27 cellular contexts compared by ENCODE assay signal in genomic region chr4:5823542-5824211, GRCh38.
DNase-seq lines count a peak whose midpoint lies in the region; ATAC-seq lines count a peak whose summit lies in the region.
"Had no signal": no experiment of that assay in that cellular context is flagged by ENCODE, and none has a peak within 500 bp of the region (broad histone marks: within the 10 kb centered on the region; RNA-seq: fewer than 3 reads in every experiment).

No MANE protein-coding gene starts in this region.

- H3K4me3 ChIP-seq in aorta (ENCODE audit: low read length in 2 of 2) = no peak overlapping the region
- H3K4me3 ChIP-seq: A549, lower lobe of right lung had no signal

- peaks cover 0 to 3% of the 10 kb centered on the region in 2 donors for H3K9me3 Mint-ChIP-seq in activated T-cell treated with anti-CD3 and anti-CD28 coated beads, Interleukin-2, amount 50 U/mL, for 72 hours
- H3K9me3 Mint-ChIP-seq in activated CD4-positive, alpha-beta memory T cell treated with anti-CD3 and anti-CD28 coated beads for 36 hours = no peaks in the 10 kb centered on the region
- no peaks in the 10 kb centered on the region for H3K9me3 Mint-ChIP-seq in stimulated activated naive B cell treated with anti-CD40 and anti-IgM and Interleukin-4, amounts not matched to agents 10 μg/mL and 1 μg/mL and 100 μg/mL, for 72 hours
- H3K9me3 Mint-ChIP-seq: activated naive CD4-positive, alpha-beta T cell treated with anti-CD3 and anti-CD28 coated beads, Interleukin-2, amount 50 U/mL, for 24 hours; natural killer cell treated with Interleukin-12 subunit alpha and Interleukin-12 subunit beta and Interleukin-15 and Interleukin-18, amount 100 ng/mL, for 72 hours had no signal

- H3K4me1 Mint-ChIP-seq in activated T-cell treated with anti-CD3 and anti-CD28 coated beads, Interleukin-2, amount 50 U/mL, for 72 hours (ENCODE audit: low read depth) = peaks cover 11% of the 10 kb centered on the region
- peaks cover 11% of the 10 kb centered on the region for H3K4me1 Mint-ChIP-seq in activated CD4-positive, alpha-beta memory T cell treated with anti-CD3 and anti-CD28 coated beads for 36 hours (ENCODE audit: low read depth)
- H3K4me1 Mint-ChIP-seq in stimulated activated naive B cell treated with anti-CD40 and anti-IgM and Interleukin-4, amounts not matched to agents 10 μg/mL and 1 μg/mL and 100 μg/mL, for 72 hours = peaks cover 14 to 27% of the 10 kb centered on the region in 2 donors
- H3K4me1 Mint-ChIP-seq: activated naive CD4-positive, alpha-beta T cell treated with anti-CD3 and anti-CD28 coated beads, Interleukin-2, amount 50 U/mL, for 24 hours had no signal

- no peaks in the 10 kb centered on the region for H3K27me3 Mint-ChIP-seq in activated T-cell treated with anti-CD3 and anti-CD28 coated beads, Interleukin-2, amount 50 U/mL, for 72 hours (ENCODE audit: low read depth)
- H3K27me3 Mint-ChIP-seq in activated CD4-positive, alpha-beta memory T cell treated with anti-CD3 and anti-CD28 coated beads for 36 hours = no peaks in the 10 kb centered on the region
- peaks cover 6 to 12% of the 10 kb centered on the region in 2 donors for H3K27me3 Mint-ChIP-seq in stimulated activated naive B cell treated with anti-CD40 and anti-IgM and Interleukin-4, amounts not matched to agents 10 μg/mL and 1 μg/mL and 100 μg/mL, for 72 hours

- CTCF ChIA-PET in activated CD4-positive, alpha-beta memory T cell treated with anti-CD3 and anti-CD28 coated beads for 36 hours (lab: Charles Lee) = interaction anchor here (0.6 to 1.5 kb wide), 3 partner anchors 11 to 833 kb away, joined by 3 to 7 read pairs (median 3); no protein-coding TSS in a partner anchor

- no peaks in the 10 kb centered on the region for H3K27me3 ChIP-seq in aorta (ENCODE audit: control insufficient read depth in 1 of 2, insufficient read depth in 2 of 2, low read length in 1 of 2)

- H3K36me3 ChIP-seq in aorta (ENCODE audit: control insufficient read depth in 1 of 2, insufficient read depth in 2 of 2, low read length in 1 of 2) = peaks cover 0 to 3% of the 10 kb centered on the region in 2 donors

- POLR2A ChIA-PET in activated CD4-positive, alpha-beta memory T cell treated with anti-CD3 and anti-CD28 coated beads for 36 hours (lab: Charles Lee) = no interaction called here

- no peaks in the 10 kb centered on the region for H3K4me1 ChIP-seq in aorta (ENCODE audit: control insufficient read depth in 1 of 2, insufficient read depth in 2 of 2, low read length in 2 of 2)
- H3K4me1 ChIP-seq: A549 had no signal

- H3K27ac Mint-ChIP-seq in activated T-cell treated with anti-CD3 and anti-CD28 coated beads, Interleukin-2, amount 50 U/mL, for 72 hours = no peak overlapping the region
- no peak overlapping the region for H3K27ac Mint-ChIP-seq in activated CD4-positive, alpha-beta memory T cell treated with anti-CD3 and anti-CD28 coated beads for 36 hours
- no peak overlapping the region for H3K27ac Mint-ChIP-seq in stimulated activated naive B cell treated with anti-CD40 and anti-IgM and Interleukin-4, amounts not matched to agents 10 μg/mL and 1 μg/mL and 100 μg/mL, for 72 hours
- H3K27ac Mint-ChIP-seq: activated naive CD4-positive, alpha-beta T cell treated with anti-CD3 and anti-CD28 coated beads, Interleukin-2, amount 50 U/mL, for 24 hours; natural killer cell treated with Interleukin-12 subunit alpha and Interleukin-12 subunit beta and Interleukin-15 and Interleukin-18, amount 100 ng/mL, for 72 hours had no signal

- DNase-seq in activated T-cell treated with anti-CD3 and anti-CD28 coated beads, Interleukin-2, amount 50 U/mL, for 72 hours = peak in 1 of 2 donors; percentile 23
- no peak for DNase-seq in activated T-cell treated with anti-CD3 and anti-CD28 coated beads, Interleukin-2, amount 50 U/mL, for 48 hours
- peak; percentile 32 for DNase-seq in activated CD4-positive, alpha-beta memory T cell treated with anti-CD3 and anti-CD28 coated beads for 36 hours
- DNase-seq in stimulated activated naive B cell treated with anti-CD40 and anti-IgM and Interleukin-4, amounts not matched to agents 10 μg/mL and 1 μg/mL and 100 μg/mL, for 72 hours = no peak
- DNase-seq in NCI-H1436 treated with DMSO at 0.1 percent for 48 hours (lab: John Stamatoyannopoulos, UW) (no peak), aorta (no peak), SW 1271 (lab: John Stamatoyannopoulos, UW) (no peak)
- DNase-seq: AML-193; amygdala; effector CD8-positive, alpha-beta T cell; erythroblast; GDM1; IMR-90; kidney glomerular epithelial cell; lower lobe of right lung; NCI-H1092; NCI-H2029 treated with DMSO at 0.1 percent for 48 hours; NCI-H226; NCI-H748 treated with DMSO at 0.1 percent for 48 hours; retina; small intestine; stimulated activated CD4-positive, alpha-beta T cell treated with anti-CD3 and anti-CD28 coated beads, Interleukin-1b, Interleukin-23, amount 100 ng/mL, for 48 hours; trophoblast cell had no signal

- ATAC-seq in activated T-cell treated with anti-CD3 and anti-CD28 coated beads, Interleukin-2, amount 50 U/mL, for 72 hours (replicated peaks in 1 of 2) = peak; percentile 62 to 80
- ATAC-seq in HG02642 (IDR thresholded peaks at IDR 0.05; ENCODE audit: poor library complexity, unreplicated experiment) = peak; percentile 50
- peak; percentile 56 to 57 for ATAC-seq in stimulated activated naive B cell treated with anti-CD40 and anti-IgM and Interleukin-4, amounts not matched to agents 10 μg/mL and 1 μg/mL and 100 μg/mL, for 72 hours (replicated peaks)
- no peak for ATAC-seq in aorta (ENCODE audit: low FRiP score)
- ATAC-seq: lower lobe of right lung; natural killer cell treated with Interleukin-12 subunit alpha and Interleukin-12 subunit beta and Interleukin-15 and Interleukin-18, amount 100 ng/mL, for 72 hours had no signal

- H3K36me3 Mint-ChIP-seq in activated T-cell treated with anti-CD3 and anti-CD28 coated beads, Interleukin-2, amount 50 U/mL, for 72 hours (ENCODE audit: insufficient read depth in 2 of 2) = no peaks in the 10 kb centered on the region
- no peaks in the 10 kb centered on the region for H3K36me3 Mint-ChIP-seq in activated CD4-positive, alpha-beta memory T cell treated with anti-CD3 and anti-CD28 coated beads for 36 hours
- H3K36me3 Mint-ChIP-seq in stimulated activated naive B cell treated with anti-CD40 and anti-IgM and Interleukin-4, amounts not matched to agents 10 μg/mL and 1 μg/mL and 100 μg/mL, for 72 hours = no peaks in the 10 kb centered on the region
- H3K36me3 Mint-ChIP-seq: activated naive CD4-positive, alpha-beta T cell treated with anti-CD3 and anti-CD28 coated beads, Interleukin-2, amount 50 U/mL, for 24 hours; natural killer cell treated with Interleukin-12 subunit alpha and Interleukin-12 subunit beta and Interleukin-15 and Interleukin-18, amount 100 ng/mL, for 72 hours had no signal

- H3K4me3 Mint-ChIP-seq in activated T-cell treated with anti-CD3 and anti-CD28 coated beads, Interleukin-2, amount 50 U/mL, for 72 hours = no peak overlapping the region
- H3K4me3 Mint-ChIP-seq in activated CD4-positive, alpha-beta memory T cell treated with anti-CD3 and anti-CD28 coated beads for 36 hours = no peak overlapping the region
- H3K4me3 Mint-ChIP-seq in stimulated activated naive B cell treated with anti-CD40 and anti-IgM and Interleukin-4, amounts not matched to agents 10 μg/mL and 1 μg/mL and 100 μg/mL, for 72 hours = no peak overlapping the region
- H3K4me3 Mint-ChIP-seq: activated naive CD4-positive, alpha-beta T cell treated with anti-CD3 and anti-CD28 coated beads, Interleukin-2, amount 50 U/mL, for 24 hours; natural killer cell treated with Interleukin-12 subunit alpha and Interleukin-12 subunit beta and Interleukin-15 and Interleukin-18, amount 100 ng/mL, for 72 hours had no signal

- H3K9me3 ChIP-seq in aorta (ENCODE audit: control insufficient read depth, low read length) = no peaks in the 10 kb centered on the region
- H3K9me3 ChIP-seq: A549, lower lobe of right lung had no signal

- H3K27ac ChIP-seq in aorta (ENCODE audit: low read depth in 1 of 2, low read length in 2 of 2) = no peak overlapping the region
- H3K27ac ChIP-seq: A549, lower lobe of right lung had no signal

- intact Hi-C loops in activated CD4-positive, alpha-beta memory T cell treated with anti-CD3 and anti-CD28 coated beads for 36 hours (cut with micrococcal nuclease) = no loop called here
- intact Hi-C loops in aorta (cut with DNase I) = no loop called here

- 80 to 83% methylated on average over 10 of the region's 10 CpGs for WGBS in aorta, 2 donors
